2 cellular contexts compared by ENCODE assay signal in genomic region chr20:63351380-63351700, GRCh38.
TF ChIP-seq lines count a peak whose summit lies in the region.

No MANE protein-coding gene starts in this region.

TF ChIP-seq in H1, 55 proteins besides CTCF, POLR2A, EP300 and RAD21:
- no peak for TF ChIP-seq JUND (IDR thresholded peaks at IDR 0.05; ENCODE audit: low read length)
- no peak for TF ChIP-seq TCF12 (IDR thresholded peaks at IDR 0.05; ENCODE audit: low read depth, low read length)
- no peak for TF ChIP-seq POLR2AphosphoS5 (IDR thresholded peaks at IDR 0.05; ENCODE audit: low read depth, low read length)

TF ChIP-seq in WTC11, 78 proteins besides CTCF, POLR2A, EP300 and RAD21:
- TF ChIP-seq E2F5 (CRISPR knock-in tag; IDR thresholded peaks at IDR 0.05) (no peak), JUN (CRISPR knock-in tag; IDR thresholded peaks at IDR 0.05) (no peak), ATF6 (CRISPR knock-in tag; IDR thresholded peaks at IDR 0.05) (no peak), OVOL2 (CRISPR knock-in tag; IDR thresholded peaks at IDR 0.05; ENCODE audit: borderline replicate concordance) (no peak), ELF4 (CRISPR knock-in tag; IDR thresholded peaks at IDR 0.05; ENCODE audit: low read depth) (no peak), CREB1 (CRISPR knock-in tag; IDR thresholded peaks at IDR 0.05) (no peak), ZMAT4 (CRISPR knock-in tag; IDR thresholded peaks at IDR 0.05) (no peak)
